29 cellular contexts compared by ENCODE assay signal in genomic region chr6:160022793-160023192, GRCh38.
"Had no signal": no experiment of that assay in that cellular context is flagged by ENCODE, and none has a peak within 500 bp of the region (broad histone marks: within the 10 kb centered on the region; RNA-seq: fewer than 3 reads in every experiment).

No MANE protein-coding gene starts in this region.

- H3K9me3 ChIP-seq: MG63, SJSA1, SK-N-SH had no signal

- H3K27ac ChIP-seq: brain microvascular endothelial cell, cardiac muscle cell, SJSA1, VCaP had no signal

- ATAC-seq: activated T-cell treated with anti-CD3 and anti-CD28 coated beads, Interleukin-2, amount 50 U/mL, for 4 hours; Panc1 had no signal

- H3K4me3 ChIP-seq: cardiac muscle cell, MG63, SJSA1 had no signal

- H3K27me3 ChIP-seq: brain microvascular endothelial cell, cardiac muscle cell, MG63, SJSA1 had no signal

- DNase-seq: activated B cell treated with CpG ODN at 0.5 μM for 24 hours; activated CD4-positive, alpha-beta memory T cell treated with anti-CD3 and anti-CD28 coated beads for 36 hours; activated CD4-positive, alpha-beta T cell treated with anti-CD3 and anti-CD28 coated beads for 4 hours; activated CD4-positive, alpha-beta T cell treated with anti-CD3 and anti-CD28 coated beads, Interleukin-2, amount 50 U/mL, for 1 hour; activated CD4-positive, CD25-positive, alpha-beta regulatory T cell treated with anti-CD3 and anti-CD28 coated beads, Interleukin-2, amount 50 U/mL, for 72 hours; activated CD8-positive, alpha-beta memory T cell treated with anti-CD3 and anti-CD28 coated beads, Interleukin-2, amount 50 U/mL, for 4 hours; activated naive CD4-positive, alpha-beta T cell treated with anti-CD3 and anti-CD28 coated beads, Interleukin-2, amount 10 ng/mL, durations not matched to agents 7 days and 5 days; activated T-cell treated with anti-CD3 and anti-CD28 coated beads for 4 hours; activated T-cell treated with anti-CD3 and anti-CD28 coated beads, Interleukin-2, amount 50 U/mL, for 4 hours; amniotic stem cell; aorta; brain microvascular endothelial cell; Kasumi-1; KG1; MG63; NCI-H1048; NCI-H1436 treated with DMSO at 0.1 percent for 48 hours; NCI-H1694 treated with DMSO at 0.1 percent for 48 hours; NCI-H2029; NCI-H2171 treated with DMSO at 0.1 percent for 48 hours; NCI-H2227 treated with DMSO at 0.1 percent for 48 hours; NCI-H446; NCI-H524 treated with DMSO at 0.1 percent for 48 hours; SHP77 treated with DMSO at 0.1 percent for 48 hours; SK-N-SH had no signal

- H3K4me1 ChIP-seq: SJSA1 had no signal
